1 cellular context compared by ENCODE assay signal in the genomic region with DNA sequence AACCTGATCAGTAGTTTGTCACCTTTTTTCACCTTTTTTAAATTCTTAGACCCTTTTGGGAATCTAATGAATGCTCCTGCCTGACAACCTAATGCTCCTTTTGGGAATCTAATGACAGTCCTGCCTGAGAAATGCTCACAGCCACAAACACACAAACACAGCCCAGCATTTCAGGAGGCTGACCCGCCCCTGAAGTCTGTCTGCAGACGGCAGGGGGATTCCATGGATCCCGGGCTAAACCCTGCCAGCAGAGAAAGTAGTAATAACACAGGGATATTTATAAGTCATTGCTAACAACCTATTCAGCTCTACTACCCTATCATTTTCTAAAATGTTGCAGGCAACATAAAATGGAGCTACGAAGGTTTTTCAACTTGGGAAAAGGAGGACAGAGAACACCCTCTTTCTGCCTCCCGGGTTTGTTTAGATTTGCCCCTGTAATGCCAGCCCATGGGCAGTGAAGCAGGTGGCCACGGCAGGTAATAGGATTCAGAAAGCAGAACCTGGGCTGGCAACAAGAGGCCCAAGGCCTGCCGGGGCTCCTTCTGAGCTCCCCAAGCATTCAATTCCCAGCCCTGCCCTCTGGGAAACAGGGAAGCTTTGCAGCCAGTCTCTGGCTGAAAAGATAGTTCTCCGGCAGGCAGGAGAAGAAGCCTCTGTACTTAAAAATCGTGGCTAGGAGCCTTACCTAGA.
TF ChIP-seq lines count a peak whose summit lies in the region.

No MANE protein-coding gene starts in this region.

TF ChIP-seq in WTC11, 78 proteins besides CTCF, POLR2A, EP300 and RAD21 (continued from another document):
- TF ChIP-seq, protein P1, sequence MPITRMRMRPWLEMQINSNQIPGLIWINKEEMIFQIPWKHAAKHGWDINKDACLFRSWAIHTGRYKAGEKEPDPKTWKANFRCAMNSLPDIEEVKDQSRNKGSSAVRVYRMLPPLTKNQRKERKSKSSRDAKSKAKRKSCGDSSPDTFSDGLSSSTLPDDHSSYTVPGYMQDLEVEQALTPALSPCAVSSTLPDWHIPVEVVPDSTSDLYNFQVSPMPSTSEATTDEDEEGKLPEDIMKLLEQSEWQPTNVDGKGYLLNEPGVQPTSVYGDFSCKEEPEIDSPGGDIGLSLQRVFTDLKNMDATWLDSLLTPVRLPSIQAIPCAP (CRISPR knock-in tag; IDR thresholded peaks at IDR 0.05), result no peak
- TF ChIP-seq, protein P2, sequence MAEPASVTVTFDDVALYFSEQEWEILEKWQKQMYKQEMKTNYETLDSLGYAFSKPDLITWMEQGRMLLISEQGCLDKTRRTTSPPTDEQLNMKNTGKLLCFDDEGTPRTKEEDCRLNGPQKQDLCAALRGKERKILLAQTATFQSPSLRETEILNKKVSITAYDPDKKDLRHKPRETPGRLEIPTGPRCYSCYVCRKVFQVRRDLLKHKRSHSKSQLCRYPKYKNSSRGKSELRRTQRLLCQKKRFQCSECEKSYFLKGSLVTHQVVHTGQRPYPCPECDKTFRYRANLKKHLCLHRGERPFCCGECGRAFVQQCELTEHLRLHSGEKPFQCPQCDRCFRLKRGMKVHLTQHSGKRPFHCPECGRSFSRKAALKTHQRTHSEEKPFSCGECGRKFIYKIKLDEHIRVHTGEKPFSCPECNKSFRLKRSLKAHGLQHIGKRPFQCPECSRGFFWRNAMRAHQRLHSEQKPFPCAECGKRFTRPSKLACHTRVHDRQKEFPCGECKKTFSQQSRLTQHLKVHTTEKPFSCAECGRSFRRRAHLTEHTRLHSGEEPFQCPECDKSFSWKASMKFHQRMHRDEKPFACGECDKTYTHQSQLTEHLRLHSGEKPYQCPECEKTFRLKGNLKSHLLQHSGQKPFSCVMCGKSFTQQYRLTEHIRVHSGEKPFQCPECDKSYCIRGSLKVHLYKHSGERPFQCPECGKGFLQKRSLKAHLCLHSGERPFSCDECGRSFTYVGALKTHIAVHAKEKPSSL (CRISPR knock-in tag; conservative IDR thresholded peaks at IDR 0.05), result no peak
